In the genomic region with DNA sequence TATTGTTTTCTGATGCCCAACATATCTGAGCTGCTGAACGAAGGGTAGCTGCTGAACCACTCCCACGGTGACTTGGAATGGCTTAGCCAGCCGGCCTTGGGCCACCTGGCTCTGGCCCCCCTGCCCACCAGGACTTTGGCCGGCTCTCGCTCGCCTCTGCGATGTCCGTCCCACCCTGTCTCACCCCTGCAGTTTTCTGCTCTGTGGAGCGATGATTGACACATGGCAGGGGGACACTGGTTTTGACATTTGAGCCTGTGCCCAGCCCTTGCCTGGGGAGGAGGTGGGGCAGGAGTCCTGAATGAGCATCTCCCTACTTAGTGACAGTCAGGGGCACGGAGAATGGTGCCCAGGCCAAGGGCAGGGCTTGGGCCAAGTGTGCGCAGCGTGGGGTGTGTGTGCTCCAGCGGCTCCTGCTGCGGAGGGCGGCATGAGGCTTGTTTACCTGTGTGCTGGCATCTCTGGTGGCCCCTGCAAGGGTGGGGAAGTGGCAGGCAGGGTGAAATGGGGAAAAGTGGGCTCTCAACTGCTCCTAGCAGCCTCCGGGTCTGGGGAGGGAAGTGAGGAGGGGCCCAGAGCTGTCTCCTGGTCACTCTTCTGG, we compare ENCODE assay signal across 8 cellular contexts. TPM values are rescaled to one million over a fixed set of nuclear protein-coding genes. Genes with fewer than 3 reads are reported as not detected.
A peak's percentile ranks its signal among the peaks of the same experiment; 100 is the strongest.
DNase-seq lines count a peak whose midpoint lies in the region; ATAC-seq, FAIRE-seq and TF ChIP-seq lines count a peak whose summit lies in the region.

No MANE protein-coding gene starts in this region.

- H3K27ac Mint-ChIP-seq in activated CD4-positive, alpha-beta T cell treated with anti-CD3 and anti-CD28 coated beads, Interleukin-2, amount 10 ng/mL, durations not matched to agents 24 days and 14 days, result peak overlapping the region; percentile 51

- no peak for TF ChIP-seq POLR2A in K562 (conservative IDR thresholded peaks at IDR 0.05)

- no peaks in the 10 kb centered on the region for H3K9me1 ChIP-seq in K562 (ENCODE audit: control insufficient read depth, insufficient read depth, low read length)

- 0 out of 3 replicates have a peak, but pooled peaks cover 2% of the 10 kb centered on the region for H3K79me2 ChIP-seq in K562 (ENCODE audit: control insufficient read depth, insufficient read depth, low read length)

- peak overlapping the region; percentile 87 for H3K27ac ChIP-seq in K562 (ENCODE audit: extremely low read depth, low read depth, low read length)
- peak overlapping the region; percentile 87 for H3K27ac ChIP-seq in lower lobe of right lung
- peak overlapping the region; percentile 71 to 73 for H3K27ac ChIP-seq in tibial artery

- H3K4me3 Mint-ChIP-seq in activated CD4-positive, alpha-beta T cell treated with anti-CD3 and anti-CD28 coated beads, Interleukin-2, amount 10 ng/mL, durations not matched to agents 24 days and 14 days, result peak overlapping the region; percentile 80

- no peaks in the 10 kb centered on the region for H3K9me3 ChIP-seq in K562 (replicated peaks; ENCODE audit: control insufficient read depth, insufficient read depth, low read depth, low read length)
- no peaks in the 10 kb centered on the region for H3K9me3 ChIP-seq in lower lobe of right lung
- no peaks in the 10 kb centered on the region for H3K9me3 ChIP-seq in tibial artery

- DNase-seq in activated CD4-positive, alpha-beta T cell treated with anti-CD3 and anti-CD28 coated beads, Interleukin-2, amount 10 ng/mL, durations not matched to agents 24 days and 14 days, result no peak
- DNase-seq in activated CD4-positive, alpha-beta T cell treated with anti-CD3 and anti-CD28 coated beads for 48 hours, result no peak
- DNase-seq in K562 (ENCODE audit: extremely low read depth in 1 of 4, low spot score in 3 of 4) (no peak), lower lobe of right lung (peak; percentile 51), tibial artery (no peak), LoVo (ENCODE audit: low spot score) (no peak), ureter (ENCODE audit: low spot score) (no peak)

- peak overlapping the region; percentile 84 for H2AFZ ChIP-seq in K562 (ENCODE audit: low read depth, low read length)

- H3K9me3 Mint-ChIP-seq in activated CD4-positive, alpha-beta T cell treated with anti-CD3 and anti-CD28 coated beads, Interleukin-2, amount 10 ng/mL, durations not matched to agents 24 days and 14 days, result peaks cover 5% of the 10 kb centered on the region

- H3K4me3 ChIP-seq in K562 (peak overlapping the region; percentile 87; the same call in 1 of the 2 replicates), lower lobe of right lung (peak overlapping the region; percentile 81), tibial artery (peak overlapping the region; percentile 63 to 67)

- no peaks in the 10 kb centered on the region for H3K27me3 ChIP-seq in K562 (ENCODE audit: control insufficient read depth in 2 of 2, insufficient read depth in 2 of 2, low read length in 2 of 2)
- H3K27me3 ChIP-seq in lower lobe of right lung (ENCODE audit: low read depth), result no peaks in the 10 kb centered on the region
- H3K27me3 ChIP-seq in tibial artery, result no peaks in the 10 kb centered on the region

- peaks cover 38 to 76% of the 10 kb centered on the region in 2 experiments for H3K4me1 ChIP-seq in K562 (replicated peaks in 1 of 2; ENCODE audit: control insufficient read depth in 2 of 2, insufficient read depth in 2 of 2, low read length in 2 of 2)
- peaks cover 61% of the 10 kb centered on the region for H3K4me1 ChIP-seq in lower lobe of right lung
- H3K4me1 ChIP-seq in tibial artery, result peaks cover 0 to 46% (median 25%) of the 10 kb centered on the region in 4 donors

- peaks cover 8% of the 10 kb centered on the region for H3K36me3 Mint-ChIP-seq in activated CD4-positive, alpha-beta T cell treated with anti-CD3 and anti-CD28 coated beads, Interleukin-2, amount 10 ng/mL, durations not matched to agents 24 days and 14 days (ENCODE audit: low read depth)

- TF ChIP-seq CTCF in K562 (IDR thresholded peaks at IDR 0.05 in 2 of 3, conservative IDR thresholded peaks at IDR 0.05 in 1 of 3; ENCODE audit: insufficient read depth in 2 of 3, low read depth in 1 of 3, low read length in 3 of 3) (no peak), lower lobe of right lung (IDR thresholded peaks at IDR 0.05) (no peak), tibial artery (IDR thresholded peaks at IDR 0.05) (no peak)

- in situ Hi-C loops in K562 (cut with MboI), result no loop called here

- WGBS in K562 (ENCODE audit: insufficient coverage, low coverage, missing lambda C conversion rate), result 82% methylated on average over 16 of the region's 16 CpGs

- H3K4me1 Mint-ChIP-seq in activated CD4-positive, alpha-beta T cell treated with anti-CD3 and anti-CD28 coated beads, Interleukin-2, amount 10 ng/mL, durations not matched to agents 24 days and 14 days, result peaks cover 32% of the 10 kb centered on the region

- peak overlapping the region; percentile 69 for H3K4me2 ChIP-seq in K562 (ENCODE audit: insufficient read depth, low read length)

- TF ChIP-seq RAD21 in K562 (CRISPR knock-in tag; conservative IDR thresholded peaks at IDR 0.05 in 1 of 2, IDR thresholded peaks at IDR 0.05 in 1 of 2), result no peak

- no peak for TF ChIP-seq EP300 in K562 (IDR thresholded peaks at IDR 0.05; ENCODE audit: low read length)

- ATAC-seq in K562 (no peak; the same call in 2 of the 3 replicates), lower lobe of right lung (no peak), GM18867 (IDR thresholded peaks at IDR 0.05; ENCODE audit: unreplicated experiment) (no peak)

- POLR2A ChIA-PET in K562 (lab: Yijun Ruan, JAX), result interaction anchor here (0.6 to 1.2 kb wide), 2 partner anchors 32 to 41 kb away, joined by 3 read pairs; no protein-coding TSS in a partner anchor

- no peaks in the 10 kb centered on the region for H3K27me3 Mint-ChIP-seq in activated CD4-positive, alpha-beta T cell treated with anti-CD3 and anti-CD28 coated beads, Interleukin-2, amount 10 ng/mL, durations not matched to agents 24 days and 14 days

- BruUV-seq in K562 (replicated peaks; lab: Mats Ljungman, UMichigan), result no TSS peak

- intact Hi-C loops in activated CD4-positive, alpha-beta T cell treated with anti-CD3 and anti-CD28 coated beads, Interleukin-2, amount 10 ng/mL, durations not matched to agents 24 days and 14 days (cut with micrococcal nuclease), result loop anchor here (5.0 kb wide), 1 partner anchor 521 kb away; no protein-coding TSS in a partner anchor
- intact Hi-C loops in K562 (cut with micrococcal nuclease) (no loop called here), lower lobe of right lung (cut with DNase I) (no loop called here), tibial artery (cut with DNase I; ENCODE audit: low total_unique reads) (loop anchor here (10.0 kb wide), 1 partner anchor 496 kb away; a partner anchor contains a TSS)

- no peaks in the 10 kb centered on the region for H3K36me3 ChIP-seq in K562 (ENCODE audit: control insufficient read depth, insufficient read depth, low read length)
- no peaks in the 10 kb centered on the region for H3K36me3 ChIP-seq in lower lobe of right lung
- no peaks in the 10 kb centered on the region for H3K36me3 ChIP-seq in tibial artery

- CTCF ChIA-PET in K562 (lab: Yijun Ruan, JAX; ENCODE audit: low intra/inter-chr PET ratio), result no interaction called here

- no peaks in the 10 kb centered on the region for H4K20me1 ChIP-seq in K562 (replicated peaks; ENCODE audit: control insufficient read depth, insufficient read depth, low read length)

- no peak for FAIRE-seq in K562 (lab: Jason Lieb, UNC)

- H3K9ac ChIP-seq in K562 (ENCODE audit: insufficient read depth in 1 of 2, low read depth in 2 of 2, low read length in 2 of 2), result peak overlapping the region; percentile 55 to 87; a peak in 3 of 4 replicates

RNA-seq across cellular contexts. Expression of a gene that starts 15.7 kb away (rescaled TPM):
- 1.8 and 2.0 TPM in 2 replicates for total RNA-seq in activated CD4-positive, alpha-beta T cell treated with anti-CD3 and anti-CD28 coated beads, Interleukin-2, amount 10 ng/mL, durations not matched to agents 24 days and 14 days
- 7.1 and 13.9 TPM in 2 replicates for total RNA-seq in K562 (2011; cell fraction: chromatin; rRNA removed; ENCODE audit: low replicate concordance)
- 20.5 and 24.5 TPM in 2 replicates for total RNA-seq in K562 (2011; cell fraction: nucleolus; rRNA removed)
- 10.9 and 11.1 TPM in 2 replicates for total RNA-seq in K562 (2011; cell fraction: nucleoplasm; rRNA removed)
- total RNA-seq in K562 (2014; rRNA removed), result 19.2 and 23.5 TPM in 2 replicates
- total RNA-seq in K562 (2014; rRNA removed; fragmentation: Illumina TruSeq; extraction: Trizol), result 3.5 and 4.0 TPM in 2 replicates
- 2.8 and 3.5 TPM in 2 replicates for total RNA-seq in K562 (2015; rRNA removed; fragmentation: Illumina TruSeq; extraction: Trizol)
- total RNA-seq in K562 (2021), result 21.1 and 21.9 TPM in 2 replicates
- polyA plus RNA-seq in K562 (2011; rRNA removed), result 9.2 and 17.4 TPM in 2 replicates
- polyA plus RNA-seq in K562 (2011; cell fraction: cytosol; rRNA removed), result 12.9 and 29.1 TPM in 2 replicates
- 25.4 and 25.7 TPM in 2 replicates for polyA plus RNA-seq in K562 (2011; cell fraction: nucleus; rRNA removed)
- polyA plus RNA-seq in K562 (2012), result 10.9 and 13.2 TPM in 2 replicates
- polyA plus RNA-seq in K562 (2014; fragmentation: Illumina TruSeq; extraction: Trizol), result 3.9 and 5.2 TPM in 2 replicates
- 10 to 100 TPM in 1 of 2 experiments, 1 to 10 TPM in 1; 9.3 to 18.7 TPM for polyA plus RNA-seq in K562 (2014; fragmentation: Nextera tagmentation; extraction: Ambion mirVana)
- 11.0 and 13.0 TPM in 2 replicates for polyA plus RNA-seq in K562 (2014; rRNA removed)
- 4.8 and 6.4 TPM in 2 replicates for polyA minus RNA-seq in K562 (2011; rRNA and poly(A)+ RNA removed)
- polyA minus RNA-seq in K562 (2011; cell fraction: cytosol; rRNA and poly(A)+ RNA removed), result 11.8 and 22.5 TPM in 2 replicates
- 7.5 and 8.9 TPM in 2 replicates for polyA minus RNA-seq in K562 (2011; cell fraction: nucleus; rRNA and poly(A)+ RNA removed)
- total RNA-seq in lower lobe of right lung, result 39.5 TPM
- 21.5 TPM for total RNA-seq in ureter

RNA-seq across cellular contexts. Expression of a gene that starts 27.9 kb away (rescaled TPM):
- total RNA-seq in activated CD4-positive, alpha-beta T cell treated with anti-CD3 and anti-CD28 coated beads, Interleukin-2, amount 10 ng/mL, durations not matched to agents 24 days and 14 days, result 25.5 and 26.7 TPM in 2 replicates
- 3.2 and 7.8 TPM in 2 replicates for total RNA-seq in K562 (2011; cell fraction: chromatin; rRNA removed; ENCODE audit: low replicate concordance)
- 13.6 and 14.7 TPM in 2 replicates for total RNA-seq in K562 (2011; cell fraction: nucleolus; rRNA removed)
- 5.4 and 5.7 TPM in 2 replicates for total RNA-seq in K562 (2011; cell fraction: nucleoplasm; rRNA removed)
- total RNA-seq in K562 (2014; rRNA removed), result 14.8 and 26.2 TPM in 2 replicates
- total RNA-seq in K562 (2014; rRNA removed; fragmentation: Illumina TruSeq; extraction: Trizol), result 0.70 and 0.76 TPM in 2 replicates
- 5.7 and 6.3 TPM in 2 replicates for total RNA-seq in K562 (2015; rRNA removed; fragmentation: Illumina TruSeq; extraction: Trizol)
- total RNA-seq in K562 (2021), result 42.4 and 43.2 TPM in 2 replicates
- 4.7 and 4.9 TPM in 2 replicates for polyA plus RNA-seq in K562 (2011; rRNA removed)
- 19.3 and 101 TPM in 2 replicates for polyA plus RNA-seq in K562 (2011; cell fraction: cytosol; rRNA removed)
- 10.5 and 21.0 TPM in 2 replicates for polyA plus RNA-seq in K562 (2011; cell fraction: nucleus; rRNA removed)
- polyA plus RNA-seq in K562 (2012), result 26.8 and 31.0 TPM in 2 replicates
- polyA plus RNA-seq in K562 (2014; fragmentation: Illumina TruSeq; extraction: Trizol), result 4.0 and 24.8 TPM in 2 replicates
- under 1 TPM; 0.43 to 0.87 TPM for polyA plus RNA-seq in K562 (2014; fragmentation: Nextera tagmentation; extraction: Ambion mirVana)
- polyA plus RNA-seq in K562 (2014; rRNA removed), result 33.6 and 37.8 TPM in 2 replicates
- 0.84 and 1.1 TPM in 2 replicates for polyA minus RNA-seq in K562 (2011; rRNA and poly(A)+ RNA removed)
- 14.8 and 27.2 TPM in 2 replicates for polyA minus RNA-seq in K562 (2011; cell fraction: cytosol; rRNA and poly(A)+ RNA removed)
- polyA minus RNA-seq in K562 (2011; cell fraction: nucleus; rRNA and poly(A)+ RNA removed), result 11.8 and 14.1 TPM in 2 replicates
- 7.2 TPM for total RNA-seq in lower lobe of right lung
- 15.9 TPM for total RNA-seq in ureter

Comparison
In these comparisons a context has a peak if more than half of its experiments do, and no peak if none do; other contexts are left out.
1. intact Hi-C loops: an anchor here in activated CD4-positive, alpha-beta T cell treated with anti-CD3 and anti-CD28 coated beads, Interleukin-2, amount 10 ng/mL, durations not matched to agents 24 days and 14 days (5.0 kb wide) and tibial artery (10.0 kb wide); none called in K562 and lower lobe of right lung.